Comparison of ENCODE assay signal across 8 cellular contexts in genomic region chr11:44950036-44950624, GRCh38. TPM values are rescaled to one million over a fixed set of nuclear protein-coding genes. Genes with fewer than 3 reads are reported as not detected.
DNase-seq lines count a peak whose midpoint lies in the region; ATAC-seq and TF ChIP-seq lines count a peak whose summit lies in the region.

No MANE protein-coding gene starts in this region.

- no peak for ATAC-seq in GM18873 (IDR thresholded peaks at IDR 0.05; ENCODE audit: low FRiP score, unreplicated experiment)
- ATAC-seq in HG02938 (IDR thresholded peaks at IDR 0.05; ENCODE audit: unreplicated experiment): no peak
- no peak for ATAC-seq in HG02642 (IDR thresholded peaks at IDR 0.05; ENCODE audit: poor library complexity, unreplicated experiment)

- intact Hi-C loops in A673 (cut with micrococcal nuclease; ENCODE audit: unreplicated experiment): no loop called here

- H3K4me2 ChIP-seq in skeletal muscle satellite cell (ENCODE audit: low read length): peak overlapping the region; percentile 83

- H3K4me1 Mint-ChIP-seq in IgD-negative memory B cell: peaks cover 9 to 21% (median 13%) of the 10 kb centered on the region in 3 donors

- H3K4me3 ChIP-seq in A673 (ENCODE audit: low read depth, low read length, poor library complexity, severe bottlenecking) (peak overlapping the region; percentile 91), skeletal muscle satellite cell (ENCODE audit: low read length) (peak overlapping the region; percentile 86)

- H3K27ac ChIP-seq in A673 (ENCODE audit: low read depth, low read length, poor library complexity, severe bottlenecking): peak overlapping the region; percentile 88

- H3K36me3 Mint-ChIP-seq in IgD-negative memory B cell: no peaks in the 10 kb centered on the region

- H3K27ac Mint-ChIP-seq in IgD-negative memory B cell: no peak overlapping the region

- POLR2A ChIA-PET in A673 (lab: Charles Lee; ENCODE audit: low non-redundant PET): interaction anchor here (0.6 to 0.7 kb wide), 2 partner anchors 21 to 253 kb away, joined by 5 to 7 read pairs; no protein-coding TSS in a partner anchor

- peak overlapping the region; percentile 90 to 96 (median 94) for H3K4me3 Mint-ChIP-seq in IgD-negative memory B cell

- peaks cover 9% of the 10 kb centered on the region for H3K4me1 ChIP-seq in A673 (ENCODE audit: insufficient read depth, low read length, poor library complexity, severe bottlenecking)
- H3K4me1 ChIP-seq in skeletal muscle satellite cell (ENCODE audit: control insufficient read depth, insufficient read depth, low read length): peaks cover 7% of the 10 kb centered on the region

- no TSS peak for BruUV-seq in A673 (replicated peaks; lab: Mats Ljungman, UMichigan)

- no peaks in the 10 kb centered on the region for H3K9me3 Mint-ChIP-seq in IgD-negative memory B cell

- no peaks in the 10 kb centered on the region for H3K27me3 ChIP-seq in A673 (replicated peaks; ENCODE audit: insufficient read depth, low read depth, low read length, poor library complexity)
- H3K27me3 ChIP-seq in skeletal muscle satellite cell (ENCODE audit: control insufficient read depth, insufficient read depth, low read length): peaks cover 2% of the 10 kb centered on the region

- no peaks in the 10 kb centered on the region for H3K9me3 ChIP-seq in A673 (ENCODE audit: low read depth, low read length, poor library complexity, severe bottlenecking)
- H3K9me3 ChIP-seq in skeletal muscle satellite cell (replicated peaks; ENCODE audit: low read length): no peaks in the 10 kb centered on the region

- DNase-seq in A673 (ENCODE audit: low spot score): peak; percentile 66
- peak; percentile 38 for DNase-seq in activated naive CD4-positive, alpha-beta T cell treated with Interleukin-2 at 50 U/mL for 16 hours
- peak; percentile 60 for DNase-seq in hepatic stellate cell (ENCODE audit: low spot score)

- no peaks in the 10 kb centered on the region for H3K36me3 ChIP-seq in A673 (ENCODE audit: insufficient read depth, low read length, poor library complexity, severe bottlenecking)
- H3K36me3 ChIP-seq in skeletal muscle satellite cell (ENCODE audit: insufficient read depth, low read length): no peaks in the 10 kb centered on the region

- no peaks in the 10 kb centered on the region for H3K27me3 Mint-ChIP-seq in IgD-negative memory B cell

- peak overlapping the region; percentile 69 for H3K9ac ChIP-seq in skeletal muscle satellite cell (ENCODE audit: low read depth, low read length)

- no peak for TF ChIP-seq CTCF in A673 (conservative IDR thresholded peaks at IDR 0.05; ENCODE audit: low read depth, low read length)

- CTCF ChIA-PET in A673 (lab: Charles Lee): interaction anchor here (0.6 to 1.1 kb wide), 4 partner anchors 14 to 385 kb away, joined by 3 to 6 read pairs (median 3); partner anchors contain the start of gene CD82

RNA-seq across cellular contexts. Expression of gene TP53I11, which starts 0.6 kb away (rescaled TPM):
- total RNA-seq in A673 (2021): 52.0 and 80.9 TPM in 2 replicates
- 44.0 TPM for polyA plus RNA-seq in IgD-negative memory B cell
- 1.0 and 7.0 TPM in 2 replicates for total RNA-seq in skeletal muscle satellite cell (2012; rRNA removed)
